1 cellular context compared by ENCODE assay signal in the genomic region with DNA sequence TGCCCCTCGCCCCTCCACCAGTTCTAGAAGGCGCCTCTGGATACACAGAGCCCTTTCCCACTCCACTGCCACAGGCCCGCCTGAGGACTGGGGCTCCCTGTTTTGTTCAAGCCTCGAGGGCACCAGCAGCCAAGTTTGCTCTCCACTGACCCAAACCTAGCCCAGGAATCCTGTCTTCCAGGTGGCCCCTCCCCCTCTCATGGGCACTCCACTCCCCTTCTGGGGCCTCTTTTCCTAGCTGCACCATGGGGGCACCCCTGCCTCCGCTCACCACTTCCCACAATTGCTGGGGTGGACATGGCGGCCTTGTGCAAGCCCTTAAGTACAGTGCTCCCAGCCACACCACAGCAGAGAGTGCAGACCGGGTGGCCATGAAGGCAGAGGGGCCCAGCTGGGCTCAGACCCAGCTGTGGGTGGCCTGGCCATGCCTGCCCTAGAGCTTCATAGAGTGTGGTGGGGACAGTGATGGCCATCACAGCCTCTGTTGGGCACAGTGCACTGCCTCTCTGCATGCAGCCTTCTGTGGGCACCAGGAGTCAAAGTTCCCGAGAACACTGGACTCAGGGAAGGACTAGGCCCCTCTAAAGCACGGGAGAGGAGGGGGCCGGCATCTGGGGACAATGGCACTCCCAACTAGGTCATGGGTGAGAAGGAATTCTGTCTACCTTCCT.
TF ChIP-seq lines count a peak whose summit lies in the region.

No MANE protein-coding gene starts in this region.

TF ChIP-seq in H1, 55 proteins besides CTCF, POLR2A, EP300 and RAD21:
- TF ChIP-seq HDAC6 (IDR thresholded peaks at IDR 0.05; ENCODE audit: low read depth, low read length) = no peak
- no peak for TF ChIP-seq EGR1 (IDR thresholded peaks at IDR 0.05; ENCODE audit: borderline replicate concordance, low read depth, low read length)
- no peak for TF ChIP-seq NRF1 (IDR thresholded peaks at IDR 0.05; ENCODE audit: low read depth, low read length)
- TF ChIP-seq BACH1 (IDR thresholded peaks at IDR 0.05; ENCODE audit: low read length) = no peak
- TF ChIP-seq, protein P1, sequence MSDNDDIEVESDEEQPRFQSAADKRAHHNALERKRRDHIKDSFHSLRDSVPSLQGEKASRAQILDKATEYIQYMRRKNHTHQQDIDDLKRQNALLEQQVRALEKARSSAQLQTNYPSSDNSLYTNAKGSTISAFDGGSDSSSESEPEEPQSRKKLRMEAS (IDR thresholded peaks at IDR 0.05) = no peak
TF ChIP-seq in H1: peak in this region for 0.
